Comparison of ENCODE assay signal across 36 cellular contexts in genomic region chr7:90251304-90251635, GRCh38. TPM values are rescaled to one million over a fixed set of nuclear protein-coding genes. Genes with fewer than 3 reads are reported as not detected.
DNase-seq lines count a peak whose midpoint lies in the region; ATAC-seq, FAIRE-seq and TF ChIP-seq lines count a peak whose summit lies in the region.
"Had no signal": no experiment of that assay in that cellular context is flagged by ENCODE, and none has a peak within 500 bp of the region (broad histone marks: within the 10 kb centered on the region; RNA-seq: fewer than 3 reads in every experiment).

No MANE protein-coding gene starts in this region.

- ATAC-seq in lower lobe of right lung (no peak), right lobe of liver (no peak)
- ATAC-seq: activated CD4-positive, CD25-positive, alpha-beta regulatory T cell treated with anti-CD3 and anti-CD28 coated beads, Interleukin-2, amount 50 U/mL, for 24 hours; activated T-helper 17 cell treated with anti-CD3 and anti-CD28 coated beads, Interleukin-2, amount 50 U/mL, for 72 hours; effector memory CD8-positive, alpha-beta T cell; natural killer cell; T-cell had no signal

- H3K9ac ChIP-seq in adipocyte (ENCODE audit: low read length), result peak overlapping the region; percentile 84
- no peak overlapping the region for H3K9ac ChIP-seq in kidney (ENCODE audit: low read length in 2 of 2)
- H3K9ac ChIP-seq: BLaER1, KMS-11 had no signal

- H3K4me3 ChIP-seq in adipocyte (ENCODE audit: low read length) (peak overlapping the region; percentile 69), lower lobe of right lung (no peak overlapping the region), kidney (ENCODE audit: low read length in 2 of 2) (no peak overlapping the region), right lobe of liver (no peak overlapping the region)
- H3K4me3 ChIP-seq: BLaER1, gastroesophageal sphincter, left ventricle myocardium inferior, Peyer's patch, smooth muscle cell, stomach had no signal

- H3K27me3 Mint-ChIP-seq in activated naive CD8-positive, alpha-beta T cell treated with anti-CD3 and anti-CD28 coated beads for 36 hours, result peaks cover 34% of the 10 kb centered on the region

- TF ChIP-seq CTCF in 22Rv1 (IDR thresholded peaks at IDR 0.05) (no peak), lower lobe of right lung (IDR thresholded peaks at IDR 0.05) (no peak), kidney (IDR thresholded peaks at IDR 0.05; ENCODE audit: borderline replicate concordance, extremely low read depth, insufficient read depth) (no peak), right lobe of liver (IDR thresholded peaks at IDR 0.05) (no peak)

- H3K36me3 ChIP-seq in adipocyte (ENCODE audit: control insufficient read depth, insufficient read depth, low read length, severe bottlenecking) (no peaks in the 10 kb centered on the region), lower lobe of right lung (no peaks in the 10 kb centered on the region), kidney (ENCODE audit: control insufficient read depth in 1 of 2, insufficient read depth in 2 of 2, low read length in 2 of 2) (no peaks in the 10 kb centered on the region), right lobe of liver (no peaks in the 10 kb centered on the region)
- H3K36me3 ChIP-seq: BLaER1, gastroesophageal sphincter, left ventricle myocardium inferior, Peyer's patch, stomach had no signal

- no peak for FAIRE-seq in kidney (lab: Jason Lieb, UNC)
- FAIRE-seq: A204.1, GM18507 had no signal

- no peak overlapping the region for H3K4me3 Mint-ChIP-seq in activated naive CD8-positive, alpha-beta T cell treated with anti-CD3 and anti-CD28 coated beads for 36 hours
- H3K4me3 Mint-ChIP-seq: activated CD4-positive, alpha-beta memory T cell treated with anti-CD3 and anti-CD28 coated beads, Interleukin-2, amount 10 ng/mL, durations not matched to agents 7 days and 5 days; activated naive CD4-positive, alpha-beta T cell treated with anti-CD3 and anti-CD28 coated beads, Interleukin-2, amount 50 U/mL, for 24 hours; activated T-helper 17 cell treated with anti-CD3 and anti-CD28 coated beads, Interleukin-2, amount 50 U/mL, for 72 hours; effector memory CD8-positive, alpha-beta T cell; natural killer cell; T-cell had no signal

- H3K4me1 ChIP-seq in adipocyte (ENCODE audit: control insufficient read depth, insufficient read depth, low read length) (peaks cover 50% of the 10 kb centered on the region), lower lobe of right lung (peaks cover 2% of the 10 kb centered on the region), kidney (ENCODE audit: control insufficient read depth in 1 of 2, insufficient read depth in 1 of 2, low read depth in 1 of 2, low read length in 2 of 2) (peaks cover 0 to 2% of the 10 kb centered on the region in 2 donors), right lobe of liver (no peaks in the 10 kb centered on the region)
- H3K4me1 ChIP-seq: BLaER1 had no signal

- H3K9me3 ChIP-seq in adipocyte (ENCODE audit: control insufficient read depth, low read length) (no peaks in the 10 kb centered on the region), lower lobe of right lung (no peaks in the 10 kb centered on the region), kidney (ENCODE audit: control insufficient read depth in 1 of 2, low read length in 2 of 2) (peaks cover 0 to 4% of the 10 kb centered on the region in 2 donors), right lobe of liver (no peaks in the 10 kb centered on the region)
- H3K9me3 ChIP-seq: BLaER1, gastroesophageal sphincter, Peyer's patch, stomach had no signal

- peaks cover 1% of the 10 kb centered on the region for H3K4me1 Mint-ChIP-seq in activated naive CD8-positive, alpha-beta T cell treated with anti-CD3 and anti-CD28 coated beads for 36 hours
- H3K4me1 Mint-ChIP-seq: activated CD4-positive, alpha-beta memory T cell treated with anti-CD3 and anti-CD28 coated beads, Interleukin-2, amount 10 ng/mL, durations not matched to agents 7 days and 5 days; activated T-helper 17 cell treated with anti-CD3 and anti-CD28 coated beads, Interleukin-2, amount 50 U/mL, for 72 hours had no signal

- no CpG with 5 or more reads among the region's 1 CpG for WGBS in right lobe of liver (ENCODE audit: insufficient coverage, low coverage, low lambda C conversion rate, missing lambda C conversion rate)

- DNase-seq in H4 (ENCODE audit: low spot score) (peak; percentile 43), adipocyte (ENCODE audit: low read depth) (no peak), lower lobe of right lung (no peak), Kasumi-1 (lab: John Stamatoyannopoulos, UW) (no peak), kidney (no peak), right lobe of liver (no peak)
- DNase-seq in activated naive CD8-positive, alpha-beta T cell treated with anti-CD3 and anti-CD28 coated beads for 36 hours, result no peak
- DNase-seq: activated CD4-positive, alpha-beta memory T cell treated with anti-CD3 and anti-CD28 coated beads, Interleukin-2, amount 10 ng/mL, durations not matched to agents 7 days and 5 days; activated CD8-positive, alpha-beta memory T cell treated with anti-CD3 and anti-CD28 coated beads, Interleukin-2, amount 50 U/mL, for 48 hours; aorta; caudate nucleus; cortex of kidney; effector memory CD8-positive, alpha-beta T cell; erythroblast; hypothalamus; left ventricle myocardium inferior; natural killer cell; NCI-H1694; NCI-H2171; NCI-H510A treated with DMSO at 0.1 percent for 48 hours; Peyer's patch; stimulated activated CD4-positive, alpha-beta T cell treated with anti-CD3 and anti-CD28 coated beads, Interleukin-1b, Interleukin-23, amount 100 ng/mL, for 48 hours; stimulated activated CD8-positive, alpha-beta memory T cell treated with anti-CD3 and anti-CD28 coated beads, Interleukin-4, amount 100 ng/mL, for 48 hours; stomach; T-cell; trophoblast cell had no signal

- intact Hi-C loops in lower lobe of right lung (cut with DNase I), result no loop called here
- intact Hi-C loops in kidney (cut with DNase I), result no loop called here
- intact Hi-C loops in right lobe of liver (cut with DNase I), result no loop called here

- no peak for TF ChIP-seq POLR2A in right lobe of liver (IDR thresholded peaks at IDR 0.05)

- H3K36me3 Mint-ChIP-seq in activated naive CD8-positive, alpha-beta T cell treated with anti-CD3 and anti-CD28 coated beads for 36 hours, result no peaks in the 10 kb centered on the region
- H3K36me3 Mint-ChIP-seq: activated naive CD4-positive, alpha-beta T cell treated with anti-CD3 and anti-CD28 coated beads, Interleukin-2, amount 50 U/mL, for 24 hours; natural killer cell; T-cell had no signal

- no peaks in the 10 kb centered on the region for H3K27me3 ChIP-seq in adipocyte (replicated peaks; ENCODE audit: control insufficient read depth, insufficient read depth, low read length)
- H3K27me3 ChIP-seq in lower lobe of right lung (ENCODE audit: low read depth), result no peaks in the 10 kb centered on the region
- no peaks in the 10 kb centered on the region for H3K27me3 ChIP-seq in right lobe of liver
- H3K27me3 ChIP-seq: BLaER1, gastroesophageal sphincter, Peyer's patch, stomach had no signal

- H3K9me3 Mint-ChIP-seq in activated naive CD8-positive, alpha-beta T cell treated with anti-CD3 and anti-CD28 coated beads for 36 hours, result no peaks in the 10 kb centered on the region
- H3K9me3 Mint-ChIP-seq: activated CD4-positive, alpha-beta memory T cell treated with anti-CD3 and anti-CD28 coated beads, Interleukin-2, amount 10 ng/mL, durations not matched to agents 7 days and 5 days; activated naive CD4-positive, alpha-beta T cell treated with anti-CD3 and anti-CD28 coated beads, Interleukin-2, amount 50 U/mL, for 24 hours; activated T-helper 17 cell treated with anti-CD3 and anti-CD28 coated beads, Interleukin-2, amount 50 U/mL, for 72 hours; effector memory CD8-positive, alpha-beta T cell; natural killer cell had no signal

- H3K27ac ChIP-seq in 22Rv1 (peak overlapping the region; percentile 12; the same call in 1 of the 2 replicates), lower lobe of right lung (peak overlapping the region; percentile 1), kidney (ENCODE audit: low read depth in 2 of 2, low read length in 2 of 2) (no peak overlapping the region), right lobe of liver (no peak overlapping the region)
- H3K27ac ChIP-seq: BLaER1, KMS-11, left ventricle myocardium inferior, stomach had no signal

- no peak overlapping the region for H3K27ac Mint-ChIP-seq in activated naive CD8-positive, alpha-beta T cell treated with anti-CD3 and anti-CD28 coated beads for 36 hours
- H3K27ac Mint-ChIP-seq: activated CD4-positive, alpha-beta memory T cell treated with anti-CD3 and anti-CD28 coated beads, Interleukin-2, amount 10 ng/mL, durations not matched to agents 7 days and 5 days; activated naive CD4-positive, alpha-beta T cell treated with anti-CD3 and anti-CD28 coated beads, Interleukin-2, amount 50 U/mL, for 24 hours; activated T-helper 17 cell treated with anti-CD3 and anti-CD28 coated beads, Interleukin-2, amount 50 U/mL, for 72 hours; effector memory CD8-positive, alpha-beta T cell; natural killer cell; T-cell had no signal

RNA-seq across cellular contexts. Expression of gene CFAP69, which starts 6.3 kb away (rescaled TPM):
- 1.3 and 1.8 TPM in 2 replicates for total RNA-seq in H4 (2014; rRNA removed; shearing (Covaris generic))
- total RNA-seq in lower lobe of right lung, result 8.4 TPM
- 13.2 TPM for total RNA-seq in kidney
- 9.2 TPM for polyA plus RNA-seq in kidney (ENCODE audit: insufficient read depth, low read depth, low replicate concordance)
- total RNA-seq in right lobe of liver, result 1 to 10 TPM; 1.7 to 8.2 (median 3.8) TPM
- under 1 TPM; 0.72 to 0.85 TPM for total RNA-seq in activated naive CD8-positive, alpha-beta T cell treated with anti-CD3 and anti-CD28 coated beads for 36 hours
- total RNA-seq: activated CD4-positive, alpha-beta memory T cell treated with anti-CD3 and anti-CD28 coated beads, Interleukin-2, amount 10 ng/mL, durations not matched to agents 7 days and 5 days had no signal

RNA-seq across cellular contexts. Expression of gene STEAP2, which starts 39.7 kb away (rescaled TPM):
- total RNA-seq in H4 (2014; rRNA removed; shearing (Covaris generic)), result 5.8 and 9.0 TPM in 2 replicates
- total RNA-seq in lower lobe of right lung (13.4 TPM), kidney (15.8 TPM), right lobe of liver (1 to 10 TPM; 1.5 to 9.8 (median 5.3) TPM)
- 8.9 TPM for polyA plus RNA-seq in kidney (ENCODE audit: insufficient read depth, low read depth, low replicate concordance)
- total RNA-seq in activated naive CD8-positive, alpha-beta T cell treated with anti-CD3 and anti-CD28 coated beads for 36 hours, result not detected
- polyA plus RNA-seq: smooth muscle cell had no signal

Comparison
In these comparisons a context has a peak if more than half of its experiments do, and no peak if none do; other contexts are left out.
1. H3K27ac ChIP-seq: peak in 22Rv1 (single experiment) and lower lobe of right lung (single experiment); none in kidney (0 of 2) and right lobe of liver (0 of 3).